In the genomic region with DNA sequence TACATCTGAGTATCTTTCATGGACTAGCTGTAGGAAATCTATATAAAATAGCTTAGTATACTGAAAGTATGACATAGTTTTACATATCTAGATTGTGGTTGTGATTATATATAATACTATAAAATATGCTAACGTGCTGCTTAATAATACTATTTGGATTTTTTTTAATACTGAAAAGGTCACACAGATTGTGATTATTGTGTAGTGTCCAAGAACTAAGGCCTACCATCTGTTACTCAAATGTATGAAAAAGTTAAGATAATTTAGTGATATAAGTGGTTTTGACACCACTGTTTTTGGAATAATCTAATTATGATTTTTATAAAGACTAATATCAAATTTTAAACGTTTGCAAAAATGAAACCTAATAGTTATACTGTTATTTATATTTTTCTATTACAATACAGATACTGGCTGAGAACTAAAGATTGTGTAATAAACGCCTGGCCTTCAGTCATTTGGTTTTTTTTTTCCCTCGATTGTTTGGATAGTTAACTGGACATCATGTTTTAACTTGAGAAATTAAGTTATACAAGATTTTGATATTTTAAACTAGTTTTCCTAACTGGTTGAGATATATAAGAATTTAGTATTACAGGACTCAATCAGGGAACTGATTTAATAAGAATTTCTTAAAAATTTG, we compare ENCODE assay signal across 3 cellular contexts.
TF ChIP-seq lines count a peak whose summit lies in the region.

No MANE protein-coding gene starts in this region.

TF ChIP-seq in A549, 52 proteins besides CTCF, POLR2A, EP300 and RAD21:
- TF ChIP-seq FOXS1 (CRISPR knock-in tag; IDR thresholded peaks at IDR 0.05): no peak
- no peak for TF ChIP-seq RCOR1 (IDR thresholded peaks at IDR 0.05; ENCODE audit: low read depth, low read length)
- TF ChIP-seq CEBPB (IDR thresholded peaks at IDR 0.05): no peak; a peak in 1 of 4 replicates
- TF ChIP-seq KDM1A (IDR thresholded peaks at IDR 0.05; ENCODE audit: low read depth): no peak
- no peak for TF ChIP-seq RARB (CRISPR knock-in tag; IDR thresholded peaks at IDR 0.05)
- TF ChIP-seq MAZ (IDR thresholded peaks at IDR 0.05; ENCODE audit: borderline replicate concordance, low read depth, low read length): no peak
- no peak for TF ChIP-seq TFCP2L1 (CRISPR knock-in tag; IDR thresholded peaks at IDR 0.05)
- TF ChIP-seq, protein P1, sequence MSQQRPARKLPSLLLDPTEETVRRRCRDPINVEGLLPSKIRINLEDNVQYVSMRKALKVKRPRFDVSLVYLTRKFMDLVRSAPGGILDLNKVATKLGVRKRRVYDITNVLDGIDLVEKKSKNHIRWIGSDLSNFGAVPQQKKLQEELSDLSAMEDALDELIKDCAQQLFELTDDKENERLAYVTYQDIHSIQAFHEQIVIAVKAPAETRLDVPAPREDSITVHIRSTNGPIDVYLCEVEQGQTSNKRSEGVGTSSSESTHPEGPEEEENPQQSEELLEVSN (IDR thresholded peaks at IDR 0.05; ENCODE audit: borderline replicate concordance, low read depth): no peak

TF ChIP-seq in K562, 482 proteins besides CTCF, POLR2A, EP300 and RAD21:
- TF ChIP-seq CHCHD3 (CRISPR knock-in tag; IDR thresholded peaks at IDR 0.05) (no peak), RBM39 (optimal IDR thresholded peaks at IDR 0.05; ENCODE audit: low read depth, low read length) (no peak), MEF2A (IDR thresholded peaks at IDR 0.05; ENCODE audit: control insufficient read depth, low read depth, low read length) (no peak), NCOA4 (IDR thresholded peaks at IDR 0.05; ENCODE audit: partially characterized antibody) (no peak), ZNF408 (CRISPR knock-in tag; IDR thresholded peaks at IDR 0.05; ENCODE audit: low read depth) (no peak), NEUROD1 (IDR thresholded peaks at IDR 0.05; ENCODE audit: borderline replicate concordance, low read depth, low read length, partially characterized antibody) (no peak), BRD4 (IDR thresholded peaks at IDR 0.05) (no peak), CEBPG (CRISPR knock-in tag; IDR thresholded peaks at IDR 0.05) (no peak), CEBPG (tag; conservative IDR thresholded peaks at IDR 0.05 in 1 of 2, IDR thresholded peaks at IDR 0.05 in 1 of 2) (0 out of 4 replicates have a peak, but pooled peaks of 1 of the 2 experiments have one; percentile 17), BCL6 (CRISPR knock-in tag; IDR thresholded peaks at IDR 0.05) (no peak), KAT7 (CRISPR knock-in tag; IDR thresholded peaks at IDR 0.05; ENCODE audit: borderline replicate concordance) (no peak), PTBP1 (IDR thresholded peaks at IDR 0.05; ENCODE audit: low read depth, low read length) (no peak), ZNF644 (tag; IDR thresholded peaks at IDR 0.05; ENCODE audit: low read depth) (no peak), NUFIP1 (IDR thresholded peaks at IDR 0.05; ENCODE audit: partially characterized antibody) (no peak), CEBPB (tag; IDR thresholded peaks at IDR 0.05) (peak; percentile 45; the same call in 1 of the 2 replicates), ZNF431 (CRISPR knock-in tag; IDR thresholded peaks at IDR 0.05) (no peak), FUS (optimal IDR thresholded peaks at IDR 0.05; ENCODE audit: low read depth, low read length) (no peak)
- TF ChIP-seq, protein P2, sequence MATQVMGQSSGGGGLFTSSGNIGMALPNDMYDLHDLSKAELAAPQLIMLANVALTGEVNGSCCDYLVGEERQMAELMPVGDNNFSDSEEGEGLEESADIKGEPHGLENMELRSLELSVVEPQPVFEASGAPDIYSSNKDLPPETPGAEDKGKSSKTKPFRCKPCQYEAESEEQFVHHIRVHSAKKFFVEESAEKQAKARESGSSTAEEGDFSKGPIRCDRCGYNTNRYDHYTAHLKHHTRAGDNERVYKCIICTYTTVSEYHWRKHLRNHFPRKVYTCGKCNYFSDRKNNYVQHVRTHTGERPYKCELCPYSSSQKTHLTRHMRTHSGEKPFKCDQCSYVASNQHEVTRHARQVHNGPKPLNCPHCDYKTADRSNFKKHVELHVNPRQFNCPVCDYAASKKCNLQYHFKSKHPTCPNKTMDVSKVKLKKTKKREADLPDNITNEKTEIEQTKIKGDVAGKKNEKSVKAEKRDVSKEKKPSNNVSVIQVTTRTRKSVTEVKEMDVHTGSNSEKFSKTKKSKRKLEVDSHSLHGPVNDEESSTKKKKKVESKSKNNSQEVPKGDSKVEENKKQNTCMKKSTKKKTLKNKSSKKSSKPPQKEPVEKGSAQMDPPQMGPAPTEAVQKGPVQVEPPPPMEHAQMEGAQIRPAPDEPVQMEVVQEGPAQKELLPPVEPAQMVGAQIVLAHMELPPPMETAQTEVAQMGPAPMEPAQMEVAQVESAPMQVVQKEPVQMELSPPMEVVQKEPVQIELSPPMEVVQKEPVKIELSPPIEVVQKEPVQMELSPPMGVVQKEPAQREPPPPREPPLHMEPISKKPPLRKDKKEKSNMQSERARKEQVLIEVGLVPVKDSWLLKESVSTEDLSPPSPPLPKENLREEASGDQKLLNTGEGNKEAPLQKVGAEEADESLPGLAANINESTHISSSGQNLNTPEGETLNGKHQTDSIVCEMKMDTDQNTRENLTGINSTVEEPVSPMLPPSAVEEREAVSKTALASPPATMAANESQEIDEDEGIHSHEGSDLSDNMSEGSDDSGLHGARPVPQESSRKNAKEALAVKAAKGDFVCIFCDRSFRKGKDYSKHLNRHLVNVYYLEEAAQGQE (CRISPR knock-in tag; IDR thresholded peaks at IDR 0.05; ENCODE audit: low read depth): no peak
- TF ChIP-seq, protein P3, sequence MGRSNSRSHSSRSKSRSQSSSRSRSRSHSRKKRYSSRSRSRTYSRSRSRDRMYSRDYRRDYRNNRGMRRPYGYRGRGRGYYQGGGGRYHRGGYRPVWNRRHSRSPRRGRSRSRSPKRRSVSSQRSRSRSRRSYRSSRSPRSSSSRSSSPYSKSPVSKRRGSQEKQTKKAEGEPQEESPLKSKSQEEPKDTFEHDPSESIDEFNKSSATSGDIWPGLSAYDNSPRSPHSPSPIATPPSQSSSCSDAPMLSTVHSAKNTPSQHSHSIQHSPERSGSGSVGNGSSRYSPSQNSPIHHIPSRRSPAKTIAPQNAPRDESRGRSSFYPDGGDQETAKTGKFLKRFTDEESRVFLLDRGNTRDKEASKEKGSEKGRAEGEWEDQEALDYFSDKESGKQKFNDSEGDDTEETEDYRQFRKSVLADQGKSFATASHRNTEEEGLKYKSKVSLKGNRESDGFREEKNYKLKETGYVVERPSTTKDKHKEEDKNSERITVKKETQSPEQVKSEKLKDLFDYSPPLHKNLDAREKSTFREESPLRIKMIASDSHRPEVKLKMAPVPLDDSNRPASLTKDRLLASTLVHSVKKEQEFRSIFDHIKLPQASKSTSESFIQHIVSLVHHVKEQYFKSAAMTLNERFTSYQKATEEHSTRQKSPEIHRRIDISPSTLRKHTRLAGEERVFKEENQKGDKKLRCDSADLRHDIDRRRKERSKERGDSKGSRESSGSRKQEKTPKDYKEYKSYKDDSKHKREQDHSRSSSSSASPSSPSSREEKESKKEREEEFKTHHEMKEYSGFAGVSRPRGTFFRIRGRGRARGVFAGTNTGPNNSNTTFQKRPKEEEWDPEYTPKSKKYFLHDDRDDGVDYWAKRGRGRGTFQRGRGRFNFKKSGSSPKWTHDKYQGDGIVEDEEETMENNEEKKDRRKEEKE (IDR thresholded peaks at IDR 0.05; ENCODE audit: borderline replicate concordance in 1 of 2, control insufficient read depth in 1 of 2, low read depth in 2 of 2, low read length in 1 of 2): no peak

TF ChIP-seq in HepG2, 621 proteins besides CTCF, POLR2A, EP300 and RAD21:
- no peak for TF ChIP-seq SP140L (CRISPR knock-in tag; IDR thresholded peaks at IDR 0.05; ENCODE audit: borderline replicate concordance)
- no peak for TF ChIP-seq ZNF672 (CRISPR knock-in tag; IDR thresholded peaks at IDR 0.05)
- TF ChIP-seq CEBPB (IDR thresholded peaks at IDR 0.05; ENCODE audit: borderline replicate concordance, low read depth, low read length): peak; percentile 43; the same call in 1 of the 2 replicates
- TF ChIP-seq ATAD3A (CRISPR knock-in tag; IDR thresholded peaks at IDR 0.05): no peak
- TF ChIP-seq, protein P4, sequence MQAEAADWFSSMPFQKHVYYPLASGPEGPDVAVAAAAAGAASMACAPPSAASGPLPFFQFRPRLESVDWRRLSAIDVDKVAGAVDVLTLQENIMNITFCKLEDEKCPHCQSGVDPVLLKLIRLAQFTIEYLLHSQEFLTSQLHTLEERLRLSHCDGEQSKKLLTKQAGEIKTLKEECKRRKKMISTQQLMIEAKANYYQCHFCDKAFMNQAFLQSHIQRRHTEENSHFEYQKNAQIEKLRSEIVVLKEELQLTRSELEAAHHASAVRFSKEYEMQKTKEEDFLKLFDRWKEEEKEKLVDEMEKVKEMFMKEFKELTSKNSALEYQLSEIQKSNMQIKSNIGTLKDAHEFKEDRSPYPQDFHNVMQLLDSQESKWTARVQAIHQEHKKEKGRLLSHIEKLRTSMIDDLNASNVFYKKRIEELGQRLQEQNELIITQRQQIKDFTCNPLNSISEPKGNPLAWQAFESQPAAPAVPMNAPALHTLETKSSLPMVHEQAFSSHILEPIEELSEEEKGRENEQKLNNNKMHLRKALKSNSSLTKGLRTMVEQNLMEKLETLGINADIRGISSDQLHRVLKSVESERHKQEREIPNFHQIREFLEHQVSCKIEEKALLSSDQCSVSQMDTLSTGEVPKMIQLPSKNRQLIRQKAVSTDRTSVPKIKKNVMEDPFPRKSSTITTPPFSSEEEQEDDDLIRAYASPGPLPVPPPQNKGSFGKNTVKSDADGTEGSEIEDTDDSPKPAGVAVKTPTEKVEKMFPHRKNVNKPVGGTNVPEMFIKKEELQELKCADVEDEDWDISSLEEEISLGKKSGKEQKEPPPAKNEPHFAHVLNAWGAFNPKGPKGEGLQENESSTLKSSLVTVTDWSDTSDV (CRISPR knock-in tag; IDR thresholded peaks at IDR 0.05): no peak
